20 cellular contexts compared by ENCODE assay signal in genomic region chr3:188299713-188300112, GRCh38.
DNase-seq lines count a peak whose midpoint lies in the region; ATAC-seq, FAIRE-seq and TF ChIP-seq lines count a peak whose summit lies in the region.
"Had no signal": no experiment of that assay in that cellular context is flagged by ENCODE, and none has a peak within 500 bp of the region (broad histone marks: within the 10 kb centered on the region; RNA-seq: fewer than 3 reads in every experiment).

No MANE protein-coding gene starts in this region.

- no peaks in the 10 kb centered on the region for H3K9me2 ChIP-seq in SK-N-SH

- H3K27ac ChIP-seq in SK-N-SH (ENCODE audit: low read depth in 2 of 2, low read length in 1 of 2) (peak overlapping the region in 1 of 2 experiments; percentile 95; a peak in 2 of 4 replicates), astrocyte (ENCODE audit: low read depth, low read length) (no peak overlapping the region), neural progenitor cell (no peak overlapping the region)
- no peak overlapping the region for H3K27ac ChIP-seq in CD4-positive, CD25-positive, alpha-beta regulatory T cell (ENCODE audit: insufficient read depth, low read length, poor library complexity, severe bottlenecking)
- H3K27ac ChIP-seq: 22Rv1, parathyroid adenoma had no signal

- no peak overlapping the region for H2AFZ ChIP-seq in SK-N-SH (ENCODE audit: low read depth)
- no peak overlapping the region for H2AFZ ChIP-seq in astrocyte (ENCODE audit: low read depth, low read length)
- no peak overlapping the region for H2AFZ ChIP-seq in neural progenitor cell (replicated peaks)
- H2AFZ ChIP-seq: parathyroid adenoma had no signal

- H4K20me1 ChIP-seq in SK-N-SH (ENCODE audit: insufficient read depth): no peaks in the 10 kb centered on the region
- peaks cover 28% of the 10 kb centered on the region for H4K20me1 ChIP-seq in astrocyte (ENCODE audit: insufficient read depth, low read length)
- H4K20me1 ChIP-seq in neural progenitor cell (ENCODE audit: low read depth): peaks cover 4% of the 10 kb centered on the region

- no peak for ATAC-seq in SK-N-SH treated with all-trans-retinoic acid at 6 μM for 48 hours
- ATAC-seq in CD4-positive, CD25-positive, alpha-beta regulatory T cell (ENCODE audit: low read depth in 2 of 2): no peak
- ATAC-seq: K562, mucosa of descending colon had no signal

- FAIRE-seq in astrocyte (lab: Jason Lieb, UNC): no peak
- FAIRE-seq: K562 had no signal

- intact Hi-C loops in cardiac septum (cut with DNase I): loop anchor here (5.0 kb wide), 2 partner anchors 33 to 48 kb away; no protein-coding TSS in a partner anchor

- H3K36me3 ChIP-seq in SK-N-SH (replicated peaks in 1 of 2; ENCODE audit: control insufficient read depth in 1 of 2, insufficient read depth in 2 of 2, low read length in 1 of 2): no peaks in the 10 kb centered on the region
- H3K36me3 ChIP-seq in CD4-positive, CD25-positive, alpha-beta regulatory T cell (ENCODE audit: control insufficient read depth, insufficient read depth, low read length): no peaks in the 10 kb centered on the region
- H3K36me3 ChIP-seq in astrocyte (ENCODE audit: insufficient read depth, low read length): peaks cover 6% of the 10 kb centered on the region
- H3K36me3 ChIP-seq in neural progenitor cell: no peaks in the 10 kb centered on the region
- H3K36me3 ChIP-seq: Peyer's patch had no signal

- no peak for TF ChIP-seq CTCF in SK-N-SH (IDR thresholded peaks at IDR 0.05)
- no peak for TF ChIP-seq CTCF in astrocyte (IDR thresholded peaks at IDR 0.05; ENCODE audit: insufficient read depth, low read depth, low read length)
- TF ChIP-seq CTCF in neural progenitor cell (IDR thresholded peaks at IDR 0.05): no peak
- TF ChIP-seq CTCF in progenitor cell of endocrine pancreas (IDR thresholded peaks at IDR 0.05; ENCODE audit: unreplicated experiment): no peak

- H3F3A ChIP-seq in SK-N-SH (replicated peaks; ENCODE audit: insufficient read depth): peaks cover 38% of the 10 kb centered on the region
- peaks cover 28% of the 10 kb centered on the region for H3F3A ChIP-seq in neural progenitor cell (ENCODE audit: low read depth)

- H3K4me2 ChIP-seq in SK-N-SH: peak overlapping the region; percentile 5; the same call in 1 of the 2 replicates
- H3K4me2 ChIP-seq in astrocyte (ENCODE audit: low read length): no peak overlapping the region
- H3K4me2 ChIP-seq in neural progenitor cell: peak overlapping the region; percentile 45

- no peaks in the 10 kb centered on the region for H3K27me3 ChIP-seq in SK-N-SH (ENCODE audit: insufficient read depth)
- no peaks in the 10 kb centered on the region for H3K27me3 ChIP-seq in CD4-positive, CD25-positive, alpha-beta regulatory T cell (ENCODE audit: control insufficient read depth, insufficient read depth, low read length)
- H3K27me3 ChIP-seq in astrocyte (ENCODE audit: insufficient read depth, low read length): no peaks in the 10 kb centered on the region
- no peaks in the 10 kb centered on the region for H3K27me3 ChIP-seq in neural progenitor cell
- H3K27me3 ChIP-seq: Peyer's patch had no signal

- 33% methylated on average over 2 of the region's 2 CpGs for WGBS in SK-N-SH (ENCODE audit: low lambda C conversion rate)

- POLR2A ChIA-PET in SK-N-SH (lab: Yijun Ruan, JAX): no interaction called here

- peaks cover 10% of the 10 kb centered on the region for H3K36me3 Mint-ChIP-seq in CD4-positive, CD25-positive, alpha-beta regulatory T cell
- peaks cover 6% of the 10 kb centered on the region for H3K36me3 Mint-ChIP-seq in astrocyte (ENCODE audit: low read depth, unreplicated experiment)
- H3K36me3 Mint-ChIP-seq in neural progenitor cell: peaks cover 5% of the 10 kb centered on the region
- peaks cover 4% of the 10 kb centered on the region for H3K36me3 Mint-ChIP-seq in progenitor cell of endocrine pancreas (ENCODE audit: insufficient read depth)

- CTCF ChIA-PET in SK-N-SH (lab: Yijun Ruan, JAX): no interaction called here

- H3K9ac ChIP-seq in SK-N-SH: no peak overlapping the region
- H3K9ac ChIP-seq in astrocyte (ENCODE audit: low read length): no peak overlapping the region
- H3K9ac ChIP-seq in neural progenitor cell: no peak overlapping the region
- H3K9ac ChIP-seq: parathyroid adenoma had no signal

- peak overlapping the region in 2 of 3 donors; percentile 4 to 35 for H3K27ac Mint-ChIP-seq in CD4-positive, CD25-positive, alpha-beta regulatory T cell
- H3K27ac Mint-ChIP-seq in astrocyte (ENCODE audit: unreplicated experiment) (peak overlapping the region; percentile 75), neural progenitor cell (peak overlapping the region; percentile 89), progenitor cell of endocrine pancreas (no peak overlapping the region)

- H3K4me1 ChIP-seq in SK-N-SH (ENCODE audit: control insufficient read depth in 1 of 2, insufficient read depth in 2 of 2, low read depth in 1 of 2, low read length in 1 of 2) (peaks cover 0 to 34% of the 10 kb centered on the region in 2 experiments; a peak in 3 of 4 replicates), astrocyte (ENCODE audit: insufficient read depth, low read length) (peaks cover 50% of the 10 kb centered on the region), neural progenitor cell (peaks cover 57% of the 10 kb centered on the region)
- H3K4me1 ChIP-seq in CD4-positive, CD25-positive, alpha-beta regulatory T cell (ENCODE audit: control insufficient read depth, insufficient read depth, low read length, poor library complexity, severe bottlenecking): peaks cover 7% of the 10 kb centered on the region
- H3K4me1 ChIP-seq: parathyroid adenoma had no signal

- no peak overlapping the region for H3K4me3 Mint-ChIP-seq in CD4-positive, CD25-positive, alpha-beta regulatory T cell
- no peak overlapping the region for H3K4me3 Mint-ChIP-seq in astrocyte (ENCODE audit: unreplicated experiment)
- H3K4me3 Mint-ChIP-seq in neural progenitor cell: no peak overlapping the region
- no peak overlapping the region for H3K4me3 Mint-ChIP-seq in progenitor cell of endocrine pancreas (ENCODE audit: low read depth)

- peaks cover 26 to 41% (median 33%) of the 10 kb centered on the region in 4 donors for H3K4me1 Mint-ChIP-seq in CD4-positive, CD25-positive, alpha-beta regulatory T cell
- peaks cover 55% of the 10 kb centered on the region for H3K4me1 Mint-ChIP-seq in astrocyte (ENCODE audit: low read depth, unreplicated experiment)
- H3K4me1 Mint-ChIP-seq in neural progenitor cell: peaks cover 57% of the 10 kb centered on the region
- H3K4me1 Mint-ChIP-seq in progenitor cell of endocrine pancreas (ENCODE audit: low read depth): peaks cover 41% of the 10 kb centered on the region

- DNase-seq in SK-N-SH (no peak), astrocyte (ENCODE audit: low read depth) (no peak), neural progenitor cell (ENCODE audit: low spot score) (no peak), progenitor cell of endocrine pancreas (ENCODE audit: low spot score, unreplicated experiment) (no peak), cardiac septum (ENCODE audit: low spot score) (no peak), cortex of kidney (lab: John Stamatoyannopoulos, UW) (no peak)
- DNase-seq in CD4-positive, CD25-positive, alpha-beta regulatory T cell: no peak
- DNase-seq: aorta; DMS79 treated with DMSO at 0.1 percent for 48 hours; hippocampal formation; kidney glomerular epithelial cell; mucosa of descending colon; NCI-H2107; NCI-H69; Peyer's patch; stimulated activated CD4-positive, alpha-beta T cell treated with anti-CD3 and anti-CD28 coated beads, Interleukin-12 subunit alpha, Interleukin-12 subunit beta, amount 100 ng/mL, for 4 hours had no signal

- no peaks in the 10 kb centered on the region for H3K9me3 Mint-ChIP-seq in CD4-positive, CD25-positive, alpha-beta regulatory T cell
- H3K9me3 Mint-ChIP-seq in astrocyte (ENCODE audit: unreplicated experiment) (no peaks in the 10 kb centered on the region), neural progenitor cell (peaks cover 4% of the 10 kb centered on the region), progenitor cell of endocrine pancreas (ENCODE audit: low read depth) (no peaks in the 10 kb centered on the region)

- H3K9me3 ChIP-seq in SK-N-SH (no peaks in the 10 kb centered on the region), astrocyte (ENCODE audit: insufficient read depth, low read depth, low read length) (no peaks in the 10 kb centered on the region), neural progenitor cell (ENCODE audit: low read depth) (no peaks in the 10 kb centered on the region)
- no peaks in the 10 kb centered on the region for H3K9me3 ChIP-seq in CD4-positive, CD25-positive, alpha-beta regulatory T cell (ENCODE audit: control insufficient read depth in 2 of 2, low read length in 2 of 2)
- H3K9me3 ChIP-seq: mucosa of descending colon, Peyer's patch had no signal

- no peak overlapping the region for H3K4me3 ChIP-seq in SK-N-SH (ENCODE audit: low read depth in 2 of 2, low read length in 1 of 2)
- no peak overlapping the region for H3K4me3 ChIP-seq in CD4-positive, CD25-positive, alpha-beta regulatory T cell (ENCODE audit: low read depth, low read length)
- no peak overlapping the region for H3K4me3 ChIP-seq in astrocyte (ENCODE audit: insufficient read depth, low read depth, low read length)
- H3K4me3 ChIP-seq in neural progenitor cell: no peak overlapping the region
- H3K4me3 ChIP-seq: K562, mucosa of descending colon, Peyer's patch had no signal

- TF ChIP-seq RAD21 in SK-N-SH (IDR thresholded peaks at IDR 0.05; ENCODE audit: low read length): no peak

- no peak for TF ChIP-seq EP300 in SK-N-SH (IDR thresholded peaks at IDR 0.05; ENCODE audit: borderline replicate concordance in 1 of 2, low read depth in 1 of 2, low read length in 1 of 2)

- peaks cover 63% of the 10 kb centered on the region for H3K79me2 ChIP-seq in SK-N-SH (ENCODE audit: insufficient read depth)
- peaks cover 85% of the 10 kb centered on the region for H3K79me2 ChIP-seq in astrocyte (ENCODE audit: insufficient read depth, low read length)
- peaks cover 3% of the 10 kb centered on the region for H3K79me2 ChIP-seq in neural progenitor cell (ENCODE audit: low read depth)

- H3K27me3 Mint-ChIP-seq in CD4-positive, CD25-positive, alpha-beta regulatory T cell: peaks cover 4% of the 10 kb centered on the region
- H3K27me3 Mint-ChIP-seq in astrocyte (ENCODE audit: low read depth, unreplicated experiment): no peaks in the 10 kb centered on the region
- peaks cover 2% of the 10 kb centered on the region for H3K27me3 Mint-ChIP-seq in neural progenitor cell (ENCODE audit: insufficient read depth, low read depth)
- no peaks in the 10 kb centered on the region for H3K27me3 Mint-ChIP-seq in progenitor cell of endocrine pancreas

TF ChIP-seq in SK-N-SH treated with all-trans-retinoic acid at 6 μM for 48 hours, 23 proteins besides CTCF, POLR2A, EP300 and RAD21 (continues in another document):
- TF ChIP-seq ESRRG (CRISPR knock-in tag; IDR thresholded peaks at IDR 0.05) (no peak), BACH2 (CRISPR knock-in tag; IDR thresholded peaks at IDR 0.05; ENCODE audit: borderline replicate concordance) (no peak), ZC3H10 (CRISPR knock-in tag; IDR thresholded peaks at IDR 0.05) (no peak)
